8 cellular contexts compared by ENCODE assay signal in genomic region chr6:136550045-136550329, GRCh38. TPM values are rescaled to one million over a fixed set of nuclear protein-coding genes. Genes with fewer than 3 reads are reported as not detected.
DNase-seq lines count a peak whose midpoint lies in the region; ATAC-seq, FAIRE-seq and TF ChIP-seq lines count a peak whose summit lies in the region.

No MANE protein-coding gene starts in this region.

- no peaks in the 10 kb centered on the region for H3K27me3 Mint-ChIP-seq in Calu3 (ENCODE audit: unreplicated experiment)
- peaks cover 23% of the 10 kb centered on the region for H3K27me3 Mint-ChIP-seq in astrocyte (ENCODE audit: low read depth, unreplicated experiment)
- peaks cover 21 to 34% of the 10 kb centered on the region in 2 donors for H3K27me3 Mint-ChIP-seq in stimulated activated naive B cell treated with anti-CD40 and anti-IgM and Interleukin-4, amounts not matched to agents 10 μg/mL and 1 μg/mL and 100 μg/mL, for 72 hours

- no peaks in the 10 kb centered on the region for H3K36me3 ChIP-seq in astrocyte (ENCODE audit: insufficient read depth, low read length)

- H3K4me1 ChIP-seq in astrocyte (ENCODE audit: insufficient read depth, low read length), result peaks cover 5% of the 10 kb centered on the region

- intact Hi-C loops in Calu3 (cut with micrococcal nuclease; ENCODE audit: unreplicated experiment), result no loop called here

- ATAC-seq in GM19397 (IDR thresholded peaks at IDR 0.05; ENCODE audit: unreplicated experiment) (peak; percentile 68), HG03378 (IDR thresholded peaks at IDR 0.05; ENCODE audit: unreplicated experiment) (peak; percentile 46)
- ATAC-seq in stimulated activated naive B cell treated with anti-CD40 and anti-IgM and Interleukin-4, amounts not matched to agents 10 μg/mL and 1 μg/mL and 100 μg/mL, for 72 hours (replicated peaks), result peak; percentile 66 to 67

- H3K27me3 ChIP-seq in astrocyte (ENCODE audit: insufficient read depth, low read length), result peaks cover 21% of the 10 kb centered on the region

- peak overlapping the region; percentile 88 for H3K4me2 ChIP-seq in astrocyte (ENCODE audit: low read length)

- TF ChIP-seq CTCF in Calu3 (IDR thresholded peaks at IDR 0.05; ENCODE audit: unreplicated experiment), result no peak
- TF ChIP-seq CTCF in astrocyte (IDR thresholded peaks at IDR 0.05; ENCODE audit: insufficient read depth, low read depth, low read length), result no peak

- peak overlapping the region; percentile 85 for H2AFZ ChIP-seq in astrocyte (ENCODE audit: low read depth, low read length)

- peak overlapping the region; percentile 27 for H3K9ac ChIP-seq in astrocyte (ENCODE audit: low read length)

- no peaks in the 10 kb centered on the region for H4K20me1 ChIP-seq in astrocyte (ENCODE audit: insufficient read depth, low read length)

- H3K27ac Mint-ChIP-seq in Calu3 (ENCODE audit: unreplicated experiment), result no peak overlapping the region
- no peak overlapping the region for H3K27ac Mint-ChIP-seq in astrocyte (ENCODE audit: unreplicated experiment)
- H3K27ac Mint-ChIP-seq in stimulated activated naive B cell treated with anti-CD40 and anti-IgM and Interleukin-4, amounts not matched to agents 10 μg/mL and 1 μg/mL and 100 μg/mL, for 72 hours, result no peak overlapping the region

- CTCF ChIA-PET in Calu3 (lab: Charles Lee), result interaction anchor here (0.6 to 1.3 kb wide), 5 partner anchors 16 to 261 kb away, joined by 3 to 7 read pairs (median 4); partner anchors contain the start of genes BCLAF1 and MAP3K5

- H3K36me3 Mint-ChIP-seq in Calu3 (ENCODE audit: insufficient read depth, unreplicated experiment), result peaks cover 36% of the 10 kb centered on the region
- H3K36me3 Mint-ChIP-seq in astrocyte (ENCODE audit: low read depth, unreplicated experiment), result no peaks in the 10 kb centered on the region
- peaks cover 0 to 2% of the 10 kb centered on the region in 2 donors for H3K36me3 Mint-ChIP-seq in stimulated activated naive B cell treated with anti-CD40 and anti-IgM and Interleukin-4, amounts not matched to agents 10 μg/mL and 1 μg/mL and 100 μg/mL, for 72 hours

- no peaks in the 10 kb centered on the region for H3K79me2 ChIP-seq in astrocyte (ENCODE audit: insufficient read depth, low read length)

- DNase-seq in Calu3 (no peak), astrocyte (ENCODE audit: low read depth) (no peak), iPS-NIHi11 (ENCODE audit: low spot score) (peak; percentile 83), kidney glomerular epithelial cell (lab: John Stamatoyannopoulos, UW) (no peak), NCI-H82 (lab: John Stamatoyannopoulos, UW) (no peak)
- DNase-seq in stimulated activated naive B cell treated with anti-CD40 and anti-IgM and Interleukin-4, amounts not matched to agents 10 μg/mL and 1 μg/mL and 100 μg/mL, for 72 hours, result no peak

- H3K4me3 Mint-ChIP-seq in Calu3 (ENCODE audit: low read depth, unreplicated experiment), result peak overlapping the region; percentile 86
- H3K4me3 Mint-ChIP-seq in astrocyte (ENCODE audit: unreplicated experiment), result no peak overlapping the region
- peak overlapping the region; percentile 65 to 75 for H3K4me3 Mint-ChIP-seq in stimulated activated naive B cell treated with anti-CD40 and anti-IgM and Interleukin-4, amounts not matched to agents 10 μg/mL and 1 μg/mL and 100 μg/mL, for 72 hours

- H3K9me3 Mint-ChIP-seq in Calu3 (ENCODE audit: low read depth, unreplicated experiment) (no peaks in the 10 kb centered on the region), astrocyte (ENCODE audit: unreplicated experiment) (no peaks in the 10 kb centered on the region)
- H3K9me3 Mint-ChIP-seq in stimulated activated naive B cell treated with anti-CD40 and anti-IgM and Interleukin-4, amounts not matched to agents 10 μg/mL and 1 μg/mL and 100 μg/mL, for 72 hours, result no peaks in the 10 kb centered on the region

- peak overlapping the region; percentile 61 for H3K4me3 ChIP-seq in astrocyte (ENCODE audit: insufficient read depth, low read depth, low read length)

- no peak for FAIRE-seq in astrocyte (lab: Jason Lieb, UNC)

- H3K4me1 Mint-ChIP-seq in Calu3 (ENCODE audit: low read depth, unreplicated experiment) (peaks cover 41% of the 10 kb centered on the region), astrocyte (ENCODE audit: low read depth, unreplicated experiment) (no peaks in the 10 kb centered on the region)
- peaks cover 3 to 16% of the 10 kb centered on the region in 2 donors for H3K4me1 Mint-ChIP-seq in stimulated activated naive B cell treated with anti-CD40 and anti-IgM and Interleukin-4, amounts not matched to agents 10 μg/mL and 1 μg/mL and 100 μg/mL, for 72 hours

- no peak overlapping the region for H3K27ac ChIP-seq in astrocyte (ENCODE audit: low read depth, low read length)

- no peaks in the 10 kb centered on the region for H3K9me3 ChIP-seq in astrocyte (ENCODE audit: insufficient read depth, low read depth, low read length)

- BruUV-seq in Calu3 (replicated peaks; lab: Mats Ljungman, UMichigan), result no TSS peak

RNA-seq across cellular contexts. Expression of gene MAP7, which starts 0.2 kb away (rescaled TPM):
- 29.5 and 30.1 TPM in 2 replicates for total RNA-seq in Calu3 (2022)
- total RNA-seq in astrocyte, result 2.8 and 3.3 TPM in 2 replicates
